ENCODE assay signal across 1 cellular context in the genomic region with DNA sequence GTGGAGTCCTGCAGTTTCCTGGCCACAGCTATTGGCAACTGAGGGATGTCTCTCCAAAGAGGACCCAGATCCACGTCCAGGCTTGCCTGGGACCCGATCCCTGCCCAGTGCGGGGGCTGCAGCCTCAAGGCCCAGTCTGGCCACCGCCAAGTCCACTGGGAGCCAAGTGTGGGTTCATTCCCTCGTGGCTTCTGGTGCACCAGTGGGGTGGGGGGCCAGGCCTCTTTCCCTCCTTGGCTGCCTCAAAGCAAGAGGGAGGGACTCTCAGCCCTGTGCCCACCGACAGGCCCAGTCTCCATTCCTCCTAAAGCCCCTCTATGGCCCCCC.
TF ChIP-seq lines count a peak whose summit lies in the region.

No MANE protein-coding gene starts in this region.

TF ChIP-seq in HepG2, 621 proteins besides CTCF, POLR2A, EP300 and RAD21 (continued from another document):
- TF ChIP-seq, protein P1, sequence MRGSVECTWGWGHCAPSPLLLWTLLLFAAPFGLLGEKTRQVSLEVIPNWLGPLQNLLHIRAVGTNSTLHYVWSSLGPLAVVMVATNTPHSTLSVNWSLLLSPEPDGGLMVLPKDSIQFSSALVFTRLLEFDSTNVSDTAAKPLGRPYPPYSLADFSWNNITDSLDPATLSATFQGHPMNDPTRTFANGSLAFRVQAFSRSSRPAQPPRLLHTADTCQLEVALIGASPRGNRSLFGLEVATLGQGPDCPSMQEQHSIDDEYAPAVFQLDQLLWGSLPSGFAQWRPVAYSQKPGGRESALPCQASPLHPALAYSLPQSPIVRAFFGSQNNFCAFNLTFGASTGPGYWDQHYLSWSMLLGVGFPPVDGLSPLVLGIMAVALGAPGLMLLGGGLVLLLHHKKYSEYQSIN (CRISPR knock-in tag; IDR thresholded peaks at IDR 0.05; ENCODE audit: borderline replicate concordance), result no peak
- no peak for TF ChIP-seq ZMYM4 (CRISPR knock-in tag; IDR thresholded peaks at IDR 0.05)
- TF ChIP-seq SKI (IDR thresholded peaks at IDR 0.05; ENCODE audit: partially characterized antibody), result no peak
- TF ChIP-seq HHEX (CRISPR knock-in tag; IDR thresholded peaks at IDR 0.05), result no peak
- no peak for TF ChIP-seq ZNF264 (CRISPR knock-in tag; IDR thresholded peaks at IDR 0.05)
- 0 out of 2 replicates have a peak, but pooled peaks have one; percentile 45 for TF ChIP-seq SRY (CRISPR knock-in tag; IDR thresholded peaks at IDR 0.05)
- TF ChIP-seq DNMT3B (CRISPR knock-in tag; conservative IDR thresholded peaks at IDR 0.05), result no peak
- no peak for TF ChIP-seq IKZF4 (CRISPR knock-in tag; IDR thresholded peaks at IDR 0.05; ENCODE audit: borderline replicate concordance, low read depth, not compliant biosample characterization)
- TF ChIP-seq ZNF501 (CRISPR knock-in tag; IDR thresholded peaks at IDR 0.05), result peak; percentile 1; the same call in 1 of the 2 replicates
- no peak for TF ChIP-seq FOSL2 (CRISPR knock-in tag; IDR thresholded peaks at IDR 0.05)
- no peak for TF ChIP-seq ZNF234 (CRISPR knock-in tag; conservative IDR thresholded peaks at IDR 0.05)
- TF ChIP-seq, protein P2, sequence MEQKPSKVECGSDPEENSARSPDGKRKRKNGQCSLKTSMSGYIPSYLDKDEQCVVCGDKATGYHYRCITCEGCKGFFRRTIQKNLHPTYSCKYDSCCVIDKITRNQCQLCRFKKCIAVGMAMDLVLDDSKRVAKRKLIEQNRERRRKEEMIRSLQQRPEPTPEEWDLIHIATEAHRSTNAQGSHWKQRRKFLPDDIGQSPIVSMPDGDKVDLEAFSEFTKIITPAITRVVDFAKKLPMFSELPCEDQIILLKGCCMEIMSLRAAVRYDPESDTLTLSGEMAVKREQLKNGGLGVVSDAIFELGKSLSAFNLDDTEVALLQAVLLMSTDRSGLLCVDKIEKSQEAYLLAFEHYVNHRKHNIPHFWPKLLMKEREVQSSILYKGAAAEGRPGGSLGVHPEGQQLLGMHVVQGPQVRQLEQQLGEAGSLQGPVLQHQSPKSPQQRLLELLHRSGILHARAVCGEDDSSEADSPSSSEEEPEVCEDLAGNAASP (CRISPR knock-in tag; IDR thresholded peaks at IDR 0.05; ENCODE audit: borderline replicate concordance), result no peak
- TF ChIP-seq IRF2 (CRISPR knock-in tag; IDR thresholded peaks at IDR 0.05), result no peak
- TF ChIP-seq ZNF101 (CRISPR knock-in tag; IDR thresholded peaks at IDR 0.05; ENCODE audit: borderline replicate concordance, low read depth), result no peak
- TF ChIP-seq NCOA1 (CRISPR knock-in tag; IDR thresholded peaks at IDR 0.05), result no peak
- no peak for TF ChIP-seq ZBTB44 (CRISPR knock-in tag; IDR thresholded peaks at IDR 0.05)
- 0 out of 2 replicates have a peak, but pooled peaks have one; percentile 13 for TF ChIP-seq ZC3H13 (CRISPR knock-in tag; IDR thresholded peaks at IDR 0.05)
- TF ChIP-seq ZNF652 (CRISPR knock-in tag; IDR thresholded peaks at IDR 0.05; ENCODE audit: borderline replicate concordance, low read depth), result no peak
- no peak; the same call in 1 of the 2 replicates for TF ChIP-seq THAP9 (CRISPR knock-in tag; IDR thresholded peaks at IDR 0.05; ENCODE audit: borderline replicate concordance)
- no peak for TF ChIP-seq ATF7 (IDR thresholded peaks at IDR 0.05)
- TF ChIP-seq ATF7 (CRISPR knock-in tag; IDR thresholded peaks at IDR 0.05), result no peak
- TF ChIP-seq, protein P3, sequence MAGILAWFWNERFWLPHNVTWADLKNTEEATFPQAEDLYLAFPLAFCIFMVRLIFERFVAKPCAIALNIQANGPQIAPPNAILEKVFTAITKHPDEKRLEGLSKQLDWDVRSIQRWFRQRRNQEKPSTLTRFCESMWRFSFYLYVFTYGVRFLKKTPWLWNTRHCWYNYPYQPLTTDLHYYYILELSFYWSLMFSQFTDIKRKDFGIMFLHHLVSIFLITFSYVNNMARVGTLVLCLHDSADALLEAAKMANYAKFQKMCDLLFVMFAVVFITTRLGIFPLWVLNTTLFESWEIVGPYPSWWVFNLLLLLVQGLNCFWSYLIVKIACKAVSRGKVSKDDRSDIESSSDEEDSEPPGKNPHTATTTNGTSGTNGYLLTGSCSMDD (CRISPR knock-in tag; IDR thresholded peaks at IDR 0.05), result no peak
- TF ChIP-seq ETV6 (CRISPR knock-in tag; conservative IDR thresholded peaks at IDR 0.05), result no peak
- TF ChIP-seq NFE2L2 (IDR thresholded peaks at IDR 0.05; ENCODE audit: low read length), result no peak
- no peak for TF ChIP-seq KMT2A (CRISPR knock-in tag; IDR thresholded peaks at IDR 0.05)
- TF ChIP-seq, protein P4, sequence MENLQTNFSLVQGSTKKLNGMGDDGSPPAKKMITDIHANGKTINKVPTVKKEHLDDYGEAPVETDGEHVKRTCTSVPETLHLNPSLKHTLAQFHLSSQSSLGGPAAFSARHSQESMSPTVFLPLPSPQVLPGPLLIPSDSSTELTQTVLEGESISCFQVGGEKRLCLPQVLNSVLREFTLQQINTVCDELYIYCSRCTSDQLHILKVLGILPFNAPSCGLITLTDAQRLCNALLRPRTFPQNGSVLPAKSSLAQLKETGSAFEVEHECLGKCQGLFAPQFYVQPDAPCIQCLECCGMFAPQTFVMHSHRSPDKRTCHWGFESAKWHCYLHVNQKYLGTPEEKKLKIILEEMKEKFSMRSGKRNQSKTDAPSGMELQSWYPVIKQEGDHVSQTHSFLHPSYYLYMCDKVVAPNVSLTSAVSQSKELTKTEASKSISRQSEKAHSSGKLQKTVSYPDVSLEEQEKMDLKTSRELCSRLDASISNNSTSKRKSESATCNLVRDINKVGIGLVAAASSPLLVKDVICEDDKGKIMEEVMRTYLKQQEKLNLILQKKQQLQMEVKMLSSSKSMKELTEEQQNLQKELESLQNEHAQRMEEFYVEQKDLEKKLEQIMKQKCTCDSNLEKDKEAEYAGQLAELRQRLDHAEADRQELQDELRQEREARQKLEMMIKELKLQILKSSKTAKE (CRISPR knock-in tag; IDR thresholded peaks at IDR 0.05; ENCODE audit: borderline replicate concordance), result no peak
- no peak for TF ChIP-seq ZNF232 (CRISPR knock-in tag; IDR thresholded peaks at IDR 0.05; ENCODE audit: borderline replicate concordance)
- no peak for TF ChIP-seq ZNF12 (CRISPR knock-in tag; IDR thresholded peaks at IDR 0.05)
- TF ChIP-seq ZNF883 (CRISPR knock-in tag; IDR thresholded peaks at IDR 0.05; ENCODE audit: not compliant biosample characterization), result no peak
TF ChIP-seq in HepG2: peak in this region for 16.
